ENCODE assay signal across 9 cellular contexts in genomic region chr3:109275702-109276293, GRCh38. TPM values are rescaled to one million over a fixed set of nuclear protein-coding genes. Genes with fewer than 3 reads are reported as not detected.
DNase-seq lines count a peak whose midpoint lies in the region; ATAC-seq and TF ChIP-seq lines count a peak whose summit lies in the region.
"Had no signal": no experiment of that assay in that cellular context is flagged by ENCODE, and none has a peak within 500 bp of the region (broad histone marks: within the 10 kb centered on the region; RNA-seq: fewer than 3 reads in every experiment).

No MANE protein-coding gene starts in this region.

- peak overlapping the region; percentile 44 for H3K4me2 ChIP-seq in OCI-LY3 (ENCODE audit: low read length)

- H3K27ac Mint-ChIP-seq in natural killer cell, result no peak overlapping the region
- H3K27ac Mint-ChIP-seq in natural killer cell treated with Interleukin-12 subunit alpha and Interleukin-12 subunit beta and Interleukin-15 and Interleukin-18, amount 100 ng/mL, for 72 hours, result no peak overlapping the region
- no peak overlapping the region for H3K27ac Mint-ChIP-seq in endothelial cell (ENCODE audit: unreplicated experiment)

- intact Hi-C loops in natural killer cell (cut with micrococcal nuclease), result no loop called here

- no peaks in the 10 kb centered on the region for H3K36me3 ChIP-seq in OCI-LY3 (replicated peaks; ENCODE audit: low read depth, low read length)

- 0 out of 2 replicates have a peak overlapping the region, but pooled peaks have one; percentile 19 for H3K4me3 ChIP-seq in OCI-LY3 (ENCODE audit: low read length)

- no peak overlapping the region for H3K27ac ChIP-seq in OCI-LY3 (ENCODE audit: low read length)

- no peaks in the 10 kb centered on the region for H3K4me1 ChIP-seq in OCI-LY3 (ENCODE audit: low read length)

- H3K4me3 Mint-ChIP-seq in natural killer cell (no peak overlapping the region), endothelial cell (ENCODE audit: unreplicated experiment) (no peak overlapping the region)
- H3K4me3 Mint-ChIP-seq in natural killer cell treated with Interleukin-12 subunit alpha and Interleukin-12 subunit beta and Interleukin-15 and Interleukin-18, amount 100 ng/mL, for 72 hours, result no peak overlapping the region
- H3K4me3 Mint-ChIP-seq: central memory CD8-positive, alpha-beta T cell had no signal

- H3K9ac ChIP-seq in OCI-LY3 (ENCODE audit: low read length), result no peak overlapping the region

- DNase-seq in natural killer cell (no peak), endothelial cell (ENCODE audit: low spot score) (peak; percentile 65), occipital lobe (lab: John Stamatoyannopoulos, UW) (peak; percentile 1), GDM1 (lab: John Stamatoyannopoulos, UW) (no peak)
- no peak for DNase-seq in natural killer cell treated with Interleukin-12 subunit alpha and Interleukin-12 subunit beta and Interleukin-15 and Interleukin-18, amount 100 ng/mL, for 72 hours (ENCODE audit: low spot score)

- H3K27me3 Mint-ChIP-seq in natural killer cell (ENCODE audit: low read depth in 2 of 2), result peaks cover 0 to 8% of the 10 kb centered on the region in 2 donors
- H3K27me3 Mint-ChIP-seq in natural killer cell treated with Interleukin-12 subunit alpha and Interleukin-12 subunit beta and Interleukin-15 and Interleukin-18, amount 100 ng/mL, for 72 hours, result peaks cover 0 to 6% of the 10 kb centered on the region in 2 donors
- H3K27me3 Mint-ChIP-seq in endothelial cell (ENCODE audit: unreplicated experiment), result no peaks in the 10 kb centered on the region
- H3K27me3 Mint-ChIP-seq: central memory CD8-positive, alpha-beta T cell had no signal

- H3K79me2 ChIP-seq in OCI-LY3 (ENCODE audit: low read length), result no peaks in the 10 kb centered on the region

- no peaks in the 10 kb centered on the region for H3K9me3 ChIP-seq in OCI-LY3 (ENCODE audit: insufficient read depth, low read length)

- H3K4me1 Mint-ChIP-seq in natural killer cell (no peaks in the 10 kb centered on the region), endothelial cell (ENCODE audit: unreplicated experiment) (no peaks in the 10 kb centered on the region)
- H3K4me1 Mint-ChIP-seq in natural killer cell treated with Interleukin-12 subunit alpha and Interleukin-12 subunit beta and Interleukin-15 and Interleukin-18, amount 100 ng/mL, for 72 hours (ENCODE audit: low read depth in 2 of 2), result no peaks in the 10 kb centered on the region
- H3K4me1 Mint-ChIP-seq: central memory CD8-positive, alpha-beta T cell had no signal

- no peak for ATAC-seq in natural killer cell
- ATAC-seq in natural killer cell treated with Interleukin-12 subunit alpha and Interleukin-12 subunit beta and Interleukin-15 and Interleukin-18, amount 100 ng/mL, for 72 hours, result no peak
- ATAC-seq in GM18909 (IDR thresholded peaks at IDR 0.05; ENCODE audit: poor library complexity, unreplicated experiment), result no peak
- no peak for ATAC-seq in GM18870 (IDR thresholded peaks at IDR 0.05; ENCODE audit: unreplicated experiment)

- H4K20me1 ChIP-seq in OCI-LY3 (ENCODE audit: insufficient read depth, low read length), result no peaks in the 10 kb centered on the region

- H3K9me3 Mint-ChIP-seq in natural killer cell, result peaks cover 0 to under 1% of the 10 kb centered on the region in 2 donors
- H3K9me3 Mint-ChIP-seq in natural killer cell treated with Interleukin-12 subunit alpha and Interleukin-12 subunit beta and Interleukin-15 and Interleukin-18, amount 100 ng/mL, for 72 hours, result no peaks in the 10 kb centered on the region
- no peaks in the 10 kb centered on the region for H3K9me3 Mint-ChIP-seq in endothelial cell (ENCODE audit: unreplicated experiment)
- H3K9me3 Mint-ChIP-seq: central memory CD8-positive, alpha-beta T cell had no signal

- H3K36me3 Mint-ChIP-seq in natural killer cell (no peaks in the 10 kb centered on the region), endothelial cell (ENCODE audit: low read depth, unreplicated experiment) (no peaks in the 10 kb centered on the region)
- no peaks in the 10 kb centered on the region for H3K36me3 Mint-ChIP-seq in natural killer cell treated with Interleukin-12 subunit alpha and Interleukin-12 subunit beta and Interleukin-15 and Interleukin-18, amount 100 ng/mL, for 72 hours

- 0 out of 2 replicates have a peak, but pooled peaks cover 4% of the 10 kb centered on the region for H3K27me3 ChIP-seq in OCI-LY3 (ENCODE audit: low read depth, low read length)

- H2AFZ ChIP-seq in OCI-LY3 (ENCODE audit: low read depth, low read length), result no peak overlapping the region

- TF ChIP-seq CTCF in natural killer cell (IDR thresholded peaks at IDR 0.05) (peak; percentile 17), OCI-LY3 (IDR thresholded peaks at IDR 0.05; ENCODE audit: low read depth, low read length) (peak; percentile 73), endothelial cell (IDR thresholded peaks at IDR 0.05; ENCODE audit: unreplicated experiment) (peak; percentile 62)

RNA-seq across cellular contexts. Expression of gene DPPA2, which starts 40.5 kb away (rescaled TPM):
- total RNA-seq in natural killer cell (not detected), endothelial cell (ENCODE audit: unreplicated experiment) (0.64 TPM), occipital lobe (not detected)
- not detected for total RNA-seq in natural killer cell treated with Interleukin-12 subunit alpha and Interleukin-12 subunit beta and Interleukin-15 and Interleukin-18, amount 100 ng/mL, for 72 hours

Comparison
In these comparisons a context has a peak if more than half of its experiments do, and no peak if none do; other contexts are left out.
1. DNase-seq: peak in endothelial cell (single experiment) and occipital lobe (single experiment); none in natural killer cell (single experiment), natural killer cell treated with Interleukin-12 subunit alpha and Interleukin-12 subunit beta and Interleukin-15 and Interleukin-18, amount 100 ng/mL, for 72 hours (single experiment) and GDM1 (single experiment).
2. CTCF ChIP-seq: peak in every context shown above with its lines; median percentile 73 in OCI-LY3; 62 in endothelial cell; 17 in natural killer cell.